In the genomic region with DNA sequence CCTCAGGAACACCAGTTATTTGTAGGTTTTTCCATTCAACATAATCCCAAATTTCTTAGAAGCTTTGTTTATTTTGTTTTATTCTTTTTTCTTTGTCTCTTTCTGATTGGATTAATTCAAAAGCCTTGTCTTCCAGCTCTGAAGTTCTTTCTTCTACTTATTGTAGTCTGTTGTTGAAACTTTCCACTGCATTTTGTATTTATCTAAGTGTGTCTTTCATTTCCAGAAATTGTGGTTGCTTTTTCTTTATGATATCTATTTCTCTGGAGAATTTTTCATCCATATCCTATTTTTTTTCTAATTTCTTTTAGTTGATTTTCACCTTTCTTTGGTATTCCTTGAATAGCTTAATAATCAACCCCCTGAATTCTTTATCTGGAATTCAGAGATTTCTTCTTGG, we compare ENCODE assay signal across 11 cellular contexts. TPM values are rescaled to one million over a fixed set of nuclear protein-coding genes. Genes with fewer than 3 reads are reported as not detected.
"Had no signal": no experiment of that assay in that cellular context is flagged by ENCODE, and none has a peak within 500 bp of the region (broad histone marks: within the 10 kb centered on the region; RNA-seq: fewer than 3 reads in every experiment).

No MANE protein-coding gene starts in this region.

- H3K27me3 Mint-ChIP-seq: IgD-negative memory B cell had no signal

- FAIRE-seq: HepG2, HTR-8/SVneo, K562 had no signal

- H3K27ac Mint-ChIP-seq: IgD-negative memory B cell had no signal

- DNase-seq: IMR-90, KBM-7, KG1 had no signal

- H3K4me3 ChIP-seq: K562 had no signal

- H3K27ac ChIP-seq: HL-60, KMS-11 had no signal

- ATAC-seq: HepG2, K562 had no signal

RNA-seq across cellular contexts. Expression of a gene that starts 58.5 kb away (rescaled TPM):
- total RNA-seq: HepG2, HT-29, HT1080, IMR-90 had no signal
